20 cellular contexts compared by ENCODE assay signal in the genomic region with DNA sequence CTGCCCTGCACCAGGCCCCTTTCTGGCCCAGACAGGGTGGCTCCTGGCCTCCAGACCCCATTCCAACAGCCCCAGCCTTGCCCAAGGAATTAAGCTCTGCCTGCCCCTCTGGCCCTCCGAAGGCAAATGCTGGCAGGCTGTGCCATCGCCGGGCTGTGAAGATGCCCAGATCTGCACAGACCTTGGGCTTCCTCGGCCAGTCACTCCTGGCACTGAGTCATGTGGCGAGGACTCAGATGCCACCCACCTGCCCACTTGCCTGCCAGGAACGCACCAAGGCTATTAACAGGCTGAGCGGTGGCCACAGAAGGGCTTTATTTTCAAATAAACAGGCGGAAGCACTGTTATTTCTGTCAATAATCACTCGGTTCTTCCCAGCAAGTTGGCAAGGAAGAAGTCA. TPM values are rescaled to one million over a fixed set of nuclear protein-coding genes. Genes with fewer than 3 reads are reported as not detected.
DNase-seq lines count a peak whose midpoint lies in the region; ATAC-seq, FAIRE-seq and TF ChIP-seq lines count a peak whose summit lies in the region.
"Had no signal": no experiment of that assay in that cellular context is flagged by ENCODE, and none has a peak within 500 bp of the region (broad histone marks: within the 10 kb centered on the region; RNA-seq: fewer than 3 reads in every experiment).

No MANE protein-coding gene starts in this region.

- H3K4me2 ChIP-seq in HepG2 (ENCODE audit: low read depth, low read length) = no peak overlapping the region

- H3K36me3 ChIP-seq in liver (ENCODE audit: control insufficient read depth in 4 of 4, insufficient read depth in 3 of 4, low read depth in 1 of 4, low read length in 3 of 4) = no peaks in the 10 kb centered on the region
- H3K36me3 ChIP-seq in HepG2 (replicated peaks in 1 of 2; ENCODE audit: control insufficient read depth in 1 of 2, insufficient read depth in 2 of 2, low read length in 2 of 2) = no peaks in the 10 kb centered on the region
- H3K36me3 ChIP-seq in pancreas = no peaks in the 10 kb centered on the region
- no peaks in the 10 kb centered on the region for H3K36me3 ChIP-seq in kidney (ENCODE audit: control insufficient read depth in 1 of 2, insufficient read depth in 2 of 2, low read length in 2 of 2)
- H3K36me3 ChIP-seq in suprapubic skin = no peaks in the 10 kb centered on the region

- 38% methylated on average over 9 of the region's 9 CpGs for WGBS in liver
- 79% methylated on average over 6 of the region's 9 CpGs for WGBS in HepG2 (ENCODE audit: low lambda C conversion rate)
- WGBS in pancreas, 2 donors = 42 to 44% methylated on average over 9 of the region's 9 CpGs
- 67% methylated on average over 5 of the region's 9 CpGs for WGBS in suprapubic skin

- no peak overlapping the region for H3K4me3 Mint-ChIP-seq in natural killer cell treated with Interleukin-12 subunit alpha and Interleukin-12 subunit beta and Interleukin-15 and Interleukin-18, amount 100 ng/mL, for 72 hours
- H3K4me3 Mint-ChIP-seq: B cell; CD4-positive, alpha-beta T cell had no signal

- peaks cover 20 to 72% (median 46%) of the 10 kb centered on the region in 4 donors for H3K4me1 ChIP-seq in liver (ENCODE audit: control insufficient read depth in 4 of 4, insufficient read depth in 4 of 4, low read length in 3 of 4)
- H3K4me1 ChIP-seq in HepG2 (ENCODE audit: insufficient read depth, low read length) = peaks cover 88% of the 10 kb centered on the region
- H3K4me1 ChIP-seq in pancreas = peaks cover 0 to 8% (median 5%) of the 10 kb centered on the region in 3 donors
- H3K4me1 ChIP-seq in kidney (ENCODE audit: control insufficient read depth in 1 of 2, insufficient read depth in 1 of 2, low read depth in 1 of 2, low read length in 2 of 2) = no peaks in the 10 kb centered on the region
- no peaks in the 10 kb centered on the region for H3K4me1 ChIP-seq in suprapubic skin

- TF ChIP-seq RAD21 in liver (IDR thresholded peaks at IDR 0.05) (no peak), HepG2 (CRISPR knock-in tag; IDR thresholded peaks at IDR 0.05) (no peak)

- ATAC-seq in HepG2 (no peak), pancreas (peak; percentile 41 to 60 (median 44))
- no peak for ATAC-seq in natural killer cell treated with Interleukin-12 subunit alpha and Interleukin-12 subunit beta and Interleukin-15 and Interleukin-18, amount 100 ng/mL, for 72 hours

- H3K27me3 ChIP-seq in liver (ENCODE audit: control insufficient read depth in 4 of 4, insufficient read depth in 4 of 4, low read length in 3 of 4) = no peaks in the 10 kb centered on the region
- peaks cover 0 to 25% of the 10 kb centered on the region in 2 experiments; a peak in 4 of 5 replicates for H3K27me3 ChIP-seq in HepG2 (ENCODE audit: control insufficient read depth in 1 of 2, insufficient read depth in 2 of 2, low read length in 2 of 2)
- H3K27me3 ChIP-seq in pancreas = no peaks in the 10 kb centered on the region
- H3K27me3 ChIP-seq in suprapubic skin = peaks cover 8% of the 10 kb centered on the region

- H3K9ac ChIP-seq in liver (ENCODE audit: low read depth in 1 of 2, low read length in 2 of 2) = peak overlapping the region; percentile 17 to 78
- no peak overlapping the region for H3K9ac ChIP-seq in HepG2 (ENCODE audit: insufficient read depth, low read depth, low read length)
- H3K9ac ChIP-seq in kidney (ENCODE audit: low read length in 2 of 2) = no peak overlapping the region
- H3K9ac ChIP-seq: GM23248 had no signal

- CTCF ChIA-PET in HepG2 (lab: Yijun Ruan, JAX; ENCODE audit: low intra/inter-chr PET ratio, low total read pairs) = no interaction called here

- in situ Hi-C loops in HepG2 (cut with HindIII; ENCODE audit: extremely low pct_ligation_motif_present, low pct_unique_long_range_greater_than_20kb) = loop anchor here (10.0 kb wide), 1 partner anchor 108 kb away; a partner anchor contains a TSS

- no peaks in the 10 kb centered on the region for H3K4me1 Mint-ChIP-seq in natural killer cell treated with Interleukin-12 subunit alpha and Interleukin-12 subunit beta and Interleukin-15 and Interleukin-18, amount 100 ng/mL, for 72 hours (ENCODE audit: low read depth in 2 of 2)
- H3K4me1 Mint-ChIP-seq: B cell had no signal

- H3K27ac ChIP-seq in liver (ENCODE audit: low read depth in 1 of 2, low read length in 2 of 2) (peak overlapping the region; percentile 94 to 96), HepG2 (ENCODE audit: extremely low read length, insufficient read depth, low read length) (no peak overlapping the region), pancreas (peak overlapping the region in 1 of 4 donors; percentile 12), kidney (ENCODE audit: low read depth in 2 of 2, low read length in 2 of 2) (no peak overlapping the region), suprapubic skin (no peak overlapping the region)
- H3K27ac ChIP-seq: 22Rv1, GM23248 had no signal

- H3K4me3 ChIP-seq in liver (ENCODE audit: low read depth in 1 of 3, low read length in 3 of 3) (no peak overlapping the region), HepG2 (replicated peaks in 1 of 3; ENCODE audit: insufficient read depth in 1 of 3, low read depth in 2 of 3, low read length in 3 of 3) (no peak overlapping the region), pancreas (no peak overlapping the region), kidney (ENCODE audit: low read length in 2 of 2) (no peak overlapping the region), suprapubic skin (no peak overlapping the region)
- H3K4me3 ChIP-seq: GM23248 had no signal

- no peaks in the 10 kb centered on the region for H3K9me3 Mint-ChIP-seq in natural killer cell treated with Interleukin-12 subunit alpha and Interleukin-12 subunit beta and Interleukin-15 and Interleukin-18, amount 100 ng/mL, for 72 hours
- H3K9me3 Mint-ChIP-seq: CD4-positive, alpha-beta T cell had no signal

- no peak overlapping the region for H3K27ac Mint-ChIP-seq in natural killer cell treated with Interleukin-12 subunit alpha and Interleukin-12 subunit beta and Interleukin-15 and Interleukin-18, amount 100 ng/mL, for 72 hours
- H3K27ac Mint-ChIP-seq: B cell; CD4-positive, alpha-beta T cell had no signal

- BruUV-seq in HepG2 (replicated peaks; lab: Mats Ljungman, UMichigan) = no TSS peak

- no peaks in the 10 kb centered on the region for H3K36me3 Mint-ChIP-seq in natural killer cell treated with Interleukin-12 subunit alpha and Interleukin-12 subunit beta and Interleukin-15 and Interleukin-18, amount 100 ng/mL, for 72 hours

- peaks cover 0 to 3% of the 10 kb centered on the region in 2 donors for H3K27me3 Mint-ChIP-seq in natural killer cell treated with Interleukin-12 subunit alpha and Interleukin-12 subunit beta and Interleukin-15 and Interleukin-18, amount 100 ng/mL, for 72 hours
- H3K27me3 Mint-ChIP-seq: CD4-positive, alpha-beta T cell had no signal

- POLR2A ChIA-PET in HepG2 (lab: Yijun Ruan, JAX) = no interaction called here

- TF ChIP-seq POLR2A in HepG2 (IDR thresholded peaks at IDR 0.05; ENCODE audit: insufficient read depth in 1 of 2, low read depth in 2 of 2, low read length in 2 of 2) (no peak), suprapubic skin (IDR thresholded peaks at IDR 0.05) (no peak)

- TF ChIP-seq CTCF in liver (IDR thresholded peaks at IDR 0.05; ENCODE audit: low read depth, low read length, missing input control) (no peak), HepG2 (CRISPR knock-in tag; IDR thresholded peaks at IDR 0.05) (no peak), pancreas (IDR thresholded peaks at IDR 0.05) (no peak), kidney (IDR thresholded peaks at IDR 0.05; ENCODE audit: borderline replicate concordance, extremely low read depth, insufficient read depth) (no peak), suprapubic skin (IDR thresholded peaks at IDR 0.05) (no peak)

- H2AFZ ChIP-seq in HepG2 (ENCODE audit: low read length) = no peak overlapping the region
- H2AFZ ChIP-seq: GM23248 had no signal

- TF ChIP-seq EP300 in HepG2 (IDR thresholded peaks at IDR 0.05; ENCODE audit: low read depth in 2 of 2, low read length in 2 of 2) (no peak), HepG2 (CRISPR knock-in tag; IDR thresholded peaks at IDR 0.05; ENCODE audit: borderline replicate concordance) (no peak), suprapubic skin (IDR thresholded peaks at IDR 0.05) (no peak)

- H3K79me2 ChIP-seq in HepG2 (ENCODE audit: insufficient read depth, low read length) = no peaks in the 10 kb centered on the region

- DNase-seq in HepG2 (ENCODE audit: low spot score) = no peak
- peak; percentile 90 for DNase-seq in cerebellum (ENCODE audit: low spot score)
- peak in 1 of 6 donors; percentile 32 for DNase-seq in pancreas
- DNase-seq in iPS-NIHi11 (ENCODE audit: low spot score) = no peak
- no peak for DNase-seq in natural killer cell treated with Interleukin-12 subunit alpha and Interleukin-12 subunit beta and Interleukin-15 and Interleukin-18, amount 100 ng/mL, for 72 hours (ENCODE audit: low spot score)
- DNase-seq in kidney = no peak
- no peak for DNase-seq in suprapubic skin (ENCODE audit: low spot score in 2 of 2)
- DNase-seq: CD4-positive, alpha-beta T cell; DMS153; GF-D8; GM23248; HCEC 1CT; KG1; NCI-H1105 treated with DMSO at 0.1 percent for 48 hours; NCI-H1694; NCI-H345; NCI-H524 treated with DMSO at 0.1 percent for 48 hours had no signal

- intact Hi-C loops in HepG2 (cut with micrococcal nuclease; ENCODE audit: unreplicated experiment) (no loop called here), pancreas (cut with DNase I) (loop anchor here in 1 of 3 donors (10.0 kb wide), 1 partner anchor 148 kb away; no protein-coding TSS in a partner anchor), kidney (cut with DNase I) (no loop called here)

- FAIRE-seq in HepG2 (lab: Jason Lieb, UNC) (no peak), pancreas (lab: Jason Lieb, UNC) (no peak), kidney (lab: Jason Lieb, UNC) (no peak)

- no peaks in the 10 kb centered on the region for H4K20me1 ChIP-seq in HepG2 (ENCODE audit: insufficient read depth, low read length)

- H3K9me3 ChIP-seq in liver (ENCODE audit: control insufficient read depth in 4 of 4, low read length in 3 of 4) (no peaks in the 10 kb centered on the region), HepG2 (ENCODE audit: low read length) (no peaks in the 10 kb centered on the region), pancreas (no peaks in the 10 kb centered on the region), kidney (ENCODE audit: control insufficient read depth in 1 of 2, low read length in 2 of 2) (no peaks in the 10 kb centered on the region), suprapubic skin (no peaks in the 10 kb centered on the region)

RNA-seq across cellular contexts. Expression of a gene that starts 50.3 kb away (rescaled TPM):
- total RNA-seq in liver (10 to 100 TPM; 19.6 to 43.9 TPM), HepG2 (2016; rRNA removed; fragmentation: Illumina TruSeq; extraction: Trizol) (34.1 and 38.1 TPM in 2 replicates), cerebellum (17.7 TPM), pancreas (10 to 100 TPM; 10.6 to 22.2 (median 16.1) TPM), kidney (26.3 TPM), suprapubic skin (10 to 100 TPM; 43.6 to 93.9 (median 81.4) TPM)
- polyA plus RNA-seq in liver (10 to 100 TPM; 13.7 to 21.4 TPM), HepG2 (2011; rRNA removed) (11.9 and 16.9 TPM in 2 replicates), pancreas (10 to 100 TPM; 13.7 to 14.2 TPM), kidney (ENCODE audit: insufficient read depth, low read depth, low replicate concordance) (11.5 TPM)
- total RNA-seq in HepG2 (2016; cell fraction: cytosol; rRNA removed; fragmentation: Illumina TruSeq; extraction: Trizol; ENCODE audit: low read depth) = 6.3 and 6.6 TPM in 2 replicates
- 28.8 and 39.8 TPM in 2 replicates for total RNA-seq in HepG2 (2016; cell fraction: insoluble cytoplasmic fraction; rRNA removed; fragmentation: Illumina TruSeq; extraction: Trizol)
- total RNA-seq in HepG2 (2016; cell fraction: membrane; rRNA removed; fragmentation: Illumina TruSeq; extraction: Trizol) = 16.2 and 19.8 TPM in 2 replicates
- 17.4 and 21.4 TPM in 2 replicates for total RNA-seq in HepG2 (2016; cell fraction: nucleus; rRNA removed; fragmentation: Illumina TruSeq; extraction: Trizol)
- polyA plus RNA-seq in HepG2 (2011; cell fraction: cytosol; rRNA removed) = 9.1 and 12.7 TPM in 2 replicates
- polyA plus RNA-seq in HepG2 (2011; cell fraction: nucleus; rRNA removed) = 19.9 and 21.7 TPM in 2 replicates
- polyA plus RNA-seq in HepG2 (2012) = 16.6 and 24.0 TPM in 2 replicates
- 3.3 and 3.4 TPM in 2 replicates for polyA plus RNA-seq in HepG2 (2016; cell fraction: cytosol; fragmentation: Illumina TruSeq; extraction: Trizol; ENCODE audit: low read depth)
- 31.2 and 38.2 TPM in 2 replicates for polyA plus RNA-seq in HepG2 (2016; cell fraction: insoluble cytoplasmic fraction; fragmentation: Illumina TruSeq; extraction: Trizol; ENCODE audit: low read depth)
- 9.6 and 9.7 TPM in 2 replicates for polyA plus RNA-seq in HepG2 (2016; cell fraction: membrane; fragmentation: Illumina TruSeq; extraction: Trizol; ENCODE audit: low read depth)
- 32.8 and 35.2 TPM in 2 replicates for polyA plus RNA-seq in HepG2 (2016; cell fraction: nucleus; fragmentation: Illumina TruSeq; extraction: Trizol; ENCODE audit: insufficient read depth, low read depth)
- polyA minus RNA-seq in HepG2 (2011; rRNA and poly(A)+ RNA removed; ENCODE audit: low replicate concordance) = 43.9 and 71.0 TPM in 2 replicates
- polyA minus RNA-seq in HepG2 (2011; cell fraction: cytosol; rRNA and poly(A)+ RNA removed) = 11.3 and 11.7 TPM in 2 replicates
- 6.5 and 7.7 TPM in 2 replicates for polyA minus RNA-seq in HepG2 (2011; cell fraction: nucleus; rRNA and poly(A)+ RNA removed)
- 10 to 100 TPM; 23.6 to 79.0 TPM for total RNA-seq in natural killer cell treated with Interleukin-12 subunit alpha and Interleukin-12 subunit beta and Interleukin-15 and Interleukin-18, amount 100 ng/mL, for 72 hours

Comparison
In these comparisons a context has a peak if more than half of its experiments do, and no peak if none do; other contexts are left out.
1. H3K27ac ChIP-seq: peak in liver (2 of 2); none in HepG2 (single experiment), kidney (0 of 2) and suprapubic skin (single experiment).
2. H3K9ac ChIP-seq: peak in liver (2 of 2); none in HepG2 (single experiment) and kidney (0 of 2).
3. ATAC-seq: peak in pancreas (4 of 4); none in HepG2 (single experiment) and natural killer cell treated with Interleukin-12 subunit alpha and Interleukin-12 subunit beta and Interleukin-15 and Interleukin-18, amount 100 ng/mL, for 72 hours (0 of 2).